Comparison of ENCODE assay signal across 8 cellular contexts in genomic region chr11:65988791-65989592, GRCh38. TPM values are rescaled to one million over a fixed set of nuclear protein-coding genes. Genes with fewer than 3 reads are reported as not detected.
DNase-seq lines count a peak whose midpoint lies in the region; ATAC-seq, FAIRE-seq and TF ChIP-seq lines count a peak whose summit lies in the region.

No MANE protein-coding gene starts in this region.

- H4K91ac ChIP-seq in mesenchymal stem cell (ENCODE audit: low read length): no peak overlapping the region

- no peak overlapping the region for H2AK5ac ChIP-seq in mesenchymal stem cell (ENCODE audit: low read length, severe bottlenecking)

- no peak overlapping the region for H3K4me2 ChIP-seq in mesenchymal stem cell (ENCODE audit: low read length, poor library complexity, severe bottlenecking)

- H4K8ac ChIP-seq in mesenchymal stem cell (ENCODE audit: low read length): no peak overlapping the region

- ATAC-seq in GM21390 (IDR thresholded peaks at IDR 0.05; ENCODE audit: unreplicated experiment): peak; percentile 89

- no peak overlapping the region for H3K4me3 Mint-ChIP-seq in Caco-2 (ENCODE audit: unreplicated experiment)

- H3K27me3 ChIP-seq in Caco-2 (replicated peaks; ENCODE audit: control insufficient read depth, insufficient read depth, low read length): no peaks in the 10 kb centered on the region
- no peaks in the 10 kb centered on the region for H3K27me3 ChIP-seq in effector memory CD4-positive, alpha-beta T cell (replicated peaks; ENCODE audit: control insufficient read depth, insufficient read depth, low read length, poor library complexity, severe bottlenecking)
- H3K27me3 ChIP-seq in mesenchymal stem cell (ENCODE audit: control insufficient read depth in 1 of 2, insufficient read depth in 1 of 2, low read length in 2 of 2): no peaks in the 10 kb centered on the region

- no peak overlapping the region for H2BK120ac ChIP-seq in mesenchymal stem cell (ENCODE audit: low read depth, low read length)

- no peak overlapping the region for H3K14ac ChIP-seq in mesenchymal stem cell (ENCODE audit: low read length in 2 of 2)

- CTCF ChIA-PET in Caco-2 (lab: Charles Lee): interaction anchor here (0.5 to 2.6 kb wide), 13 partner anchors 23 to 282 kb away, joined by 3 to 26 read pairs (median 5); partner anchors contain the start of genes CCDC85B, CST6, FIBP and MUS81

- peaks cover 27% of the 10 kb centered on the region for H3K36me3 Mint-ChIP-seq in Caco-2 (ENCODE audit: insufficient read depth, unreplicated experiment)

- H3K4ac ChIP-seq in mesenchymal stem cell (ENCODE audit: low read depth in 1 of 2, low read length in 2 of 2): no peak overlapping the region

- no peak overlapping the region for H3K18ac ChIP-seq in mesenchymal stem cell (ENCODE audit: low read depth in 1 of 2, low read length in 2 of 2)

- H2BK5ac ChIP-seq in mesenchymal stem cell (ENCODE audit: low read depth, low read length, poor library complexity, severe bottlenecking): no peak overlapping the region

- no TSS peak for BruUV-seq in Caco-2 (replicated peaks; lab: Mats Ljungman, UMichigan)

- intact Hi-C loops in Caco-2 (cut with micrococcal nuclease; ENCODE audit: unreplicated experiment): loop anchor here (1.0 to 5.0 kb wide), 6 partner anchors 33 to 283 kb away; partner anchors contain the start of gene FIBP

- H3K79me1 ChIP-seq in mesenchymal stem cell (replicated peaks; ENCODE audit: low read length, poor library complexity, severe bottlenecking): peaks cover 6% of the 10 kb centered on the region

- no peak overlapping the region for H2AFZ ChIP-seq in mesenchymal stem cell (ENCODE audit: low read depth, low read length)

- H3K27me3 Mint-ChIP-seq in Caco-2 (ENCODE audit: insufficient read depth, unreplicated experiment): no peaks in the 10 kb centered on the region

- H3K4me1 Mint-ChIP-seq in Caco-2 (ENCODE audit: low read depth, unreplicated experiment): no peaks in the 10 kb centered on the region

- POLR2A ChIA-PET in Caco-2 (lab: Charles Lee): interaction anchor here (0.5 kb wide), 1 partner anchor 101 kb away, joined by 10 read pairs; the partner anchor contains the start of gene FIBP

- peak; percentile 100 for FAIRE-seq in HTR-8/SVneo (lab: Jason Lieb, UNC)

- no peak overlapping the region for H3K27ac Mint-ChIP-seq in Caco-2 (ENCODE audit: unreplicated experiment)

- H3K9me3 Mint-ChIP-seq in Caco-2 (ENCODE audit: unreplicated experiment): no peaks in the 10 kb centered on the region

- WGBS in mesenchymal stem cell: 25% methylated on average over 5 of the region's 10 CpGs

- no peak overlapping the region for H2BK12ac ChIP-seq in mesenchymal stem cell (ENCODE audit: low read length in 2 of 2)

- H3K27ac ChIP-seq in effector memory CD4-positive, alpha-beta T cell (ENCODE audit: insufficient read depth, low read length, poor library complexity, severe bottlenecking): no peak overlapping the region
- no peak overlapping the region for H3K27ac ChIP-seq in mesenchymal stem cell (ENCODE audit: low read length, poor library complexity, severe bottlenecking)

- H3K4me3 ChIP-seq in Caco-2 (ENCODE audit: low read depth, low read length) (no peak overlapping the region), mesenchymal stem cell (ENCODE audit: insufficient read depth in 1 of 2, low read depth in 1 of 2, low read length in 2 of 2) (no peak overlapping the region)
- H3K4me3 ChIP-seq in effector memory CD4-positive, alpha-beta T cell (ENCODE audit: insufficient read depth, low read depth, low read length, poor library complexity, severe bottlenecking): no peak overlapping the region

- no peak overlapping the region for H3K9ac ChIP-seq in mesenchymal stem cell (ENCODE audit: low read length)

- H3K36me3 ChIP-seq in Caco-2 (ENCODE audit: control insufficient read depth, insufficient read depth, low read length) (peaks cover 2% of the 10 kb centered on the region), mesenchymal stem cell (ENCODE audit: control insufficient read depth in 1 of 2, insufficient read depth in 2 of 2, low read depth in 1 of 2, low read length in 2 of 2) (peaks cover 11 to 26% of the 10 kb centered on the region in 2 experiments)
- no peaks in the 10 kb centered on the region for H3K36me3 ChIP-seq in effector memory CD4-positive, alpha-beta T cell (ENCODE audit: control insufficient read depth, insufficient read depth, low read length)

- H3K4me1 ChIP-seq in Caco-2 (no peaks in the 10 kb centered on the region), mesenchymal stem cell (ENCODE audit: control insufficient read depth, insufficient read depth, low read depth, low read length) (no peaks in the 10 kb centered on the region)
- H3K4me1 ChIP-seq in effector memory CD4-positive, alpha-beta T cell (ENCODE audit: control insufficient read depth, insufficient read depth, low read length, poor library complexity, severe bottlenecking): no peaks in the 10 kb centered on the region

- DNase-seq in Caco-2 (peak; percentile 91 to 93), HTR-8/SVneo (ENCODE audit: insufficient read length, low spot score) (peak; percentile 97), NOMO-1 (lab: John Stamatoyannopoulos, UW; ENCODE audit: unreplicated experiment in 2 of 2) (peak; percentile 77 to 95), mesenchymal stem cell (peak; percentile 95)
- peak; percentile 71 to 81 for DNase-seq in activated CD8-positive, alpha-beta memory T cell treated with anti-CD3 and anti-CD28 coated beads for 1 hour (ENCODE audit: extremely low read depth in 1 of 2, low read depth in 1 of 2)
- DNase-seq in effector memory CD4-positive, alpha-beta T cell: peak; percentile 80 to 87 (median 81)
- peak; percentile 61 to 76 for DNase-seq in stimulated activated CD8-positive, alpha-beta memory T cell treated with anti-CD3 and anti-CD28 coated beads, Interleukin-2, amount 100 ng/mL, for 48 hours (ENCODE audit: low read depth in 2 of 2)

- TF ChIP-seq CTCF in Caco-2 (IDR thresholded peaks at IDR 0.05; ENCODE audit: insufficient read depth in 1 of 2, low read depth in 1 of 2, low read length in 1 of 2, severe bottlenecking in 1 of 2, unreplicated experiment in 1 of 2): peak; percentile 94 to 97

- H2BK15ac ChIP-seq in mesenchymal stem cell (ENCODE audit: low read depth, poor library complexity, severe bottlenecking): no peak overlapping the region

- no peak overlapping the region for H3K23ac ChIP-seq in mesenchymal stem cell (ENCODE audit: low read length in 2 of 2)

- no peaks in the 10 kb centered on the region for H3K9me3 ChIP-seq in Caco-2
- no peaks in the 10 kb centered on the region for H3K9me3 ChIP-seq in effector memory CD4-positive, alpha-beta T cell (ENCODE audit: control insufficient read depth, low read length)
- H3K9me3 ChIP-seq in mesenchymal stem cell (ENCODE audit: control insufficient read depth, low read length): no peaks in the 10 kb centered on the region

RNA-seq across cellular contexts. Expression of gene EIF1AD, which starts 13.0 kb away (rescaled TPM):
- 51.2 and 55.3 TPM in 2 replicates for total RNA-seq in Caco-2 (2022)
- 31.6 TPM for polyA plus RNA-seq in mesenchymal stem cell (2013, experiment 1 of 2)
- polyA plus RNA-seq in mesenchymal stem cell (2013, experiment 2 of 2): 30.8 TPM

RNA-seq across cellular contexts. Expression of gene BANF1, which starts 13.3 kb away (rescaled TPM):
- total RNA-seq in Caco-2 (2022): 295 and 300 TPM in 2 replicates
- polyA plus RNA-seq in mesenchymal stem cell (2013, experiment 1 of 2): 251 TPM
- 250 TPM for polyA plus RNA-seq in mesenchymal stem cell (2013, experiment 2 of 2)

RNA-seq across cellular contexts. Expression of gene CST6, which starts 22.8 kb away (rescaled TPM):
- total RNA-seq in Caco-2 (2022): not detected in 2 replicates
- 0.15 TPM for polyA plus RNA-seq in mesenchymal stem cell (2013, experiment 1 of 2)
- polyA plus RNA-seq in mesenchymal stem cell (2013, experiment 2 of 2): 0.05 TPM

RNA-seq across cellular contexts. Expression of gene SART1, which starts 27.5 kb away (rescaled TPM):
- 78.0 and 84.5 TPM in 2 replicates for total RNA-seq in Caco-2 (2022)
- 36.4 TPM for polyA plus RNA-seq in mesenchymal stem cell (2013, experiment 1 of 2)
- 39.6 TPM for polyA plus RNA-seq in mesenchymal stem cell (2013, experiment 2 of 2)

RNA-seq across cellular contexts. Expression of gene CATSPER1, which starts 37.3 kb away (rescaled TPM):
- not detected in 2 replicates for total RNA-seq in Caco-2 (2022)
- polyA plus RNA-seq in mesenchymal stem cell (2013, experiment 1 of 2): 1.1 TPM
- polyA plus RNA-seq in mesenchymal stem cell (2013, experiment 2 of 2): 1.2 TPM
